In genomic region chr11:124758355-124759267, GRCh38 we compare ENCODE assay signal across 7 cellular contexts. TPM values are rescaled to one million over a fixed set of nuclear protein-coding genes. Genes with fewer than 3 reads are reported as not detected.
DNase-seq lines count a peak whose midpoint lies in the region; ATAC-seq, FAIRE-seq and TF ChIP-seq lines count a peak whose summit lies in the region.

No MANE protein-coding gene starts in this region.

- no peaks in the 10 kb centered on the region for H4K20me1 ChIP-seq in keratinocyte (ENCODE audit: control insufficient read depth, extremely low read depth, insufficient read depth, low read length)

- H3K9ac ChIP-seq in keratinocyte (ENCODE audit: control insufficient read depth, extremely low read depth, insufficient read depth, low read length), result no peak overlapping the region

- FAIRE-seq in GM12891 (lab: Jason Lieb, UNC) (peak; percentile 96), keratinocyte (lab: Jason Lieb, UNC) (no peak)

- peak overlapping the region; percentile 59 for H3K4me2 ChIP-seq in keratinocyte (ENCODE audit: control insufficient read depth, extremely low read depth, insufficient read depth, low read depth, low read length)

- DNase-seq in GM12891 (ENCODE audit: insufficient read length, low spot score) (peak; percentile 72), NCI-H1105 treated with DMSO at 0.1 percent for 48 hours (lab: John Stamatoyannopoulos, UW) (peak; percentile 61), cerebellum (ENCODE audit: low spot score) (peak; percentile 35), keratinocyte (ENCODE audit: low read depth, low spot score) (no peak)
- peak in 3 of 4 experiments; percentile 37 to 41 (median 40) for DNase-seq in activated CD4-positive, CD25-positive, alpha-beta regulatory T cell (lab: John Stamatoyannopoulos, UW)
- DNase-seq in stimulated activated CD4-positive, alpha-beta T cell treated with anti-CD3 and anti-CD28 coated beads, Interleukin-1b, Interleukin-23, amount 100 ng/mL, for 24 hours (ENCODE audit: low read depth in 4 of 4, low spot score in 1 of 4), result peak in 3 of 4 experiments; percentile 38 to 66 (median 47)

- H3K79me2 ChIP-seq in keratinocyte (ENCODE audit: control insufficient read depth, insufficient read depth, low read length), result no peaks in the 10 kb centered on the region

- H3K27me3 ChIP-seq in keratinocyte (ENCODE audit: control insufficient read depth, extremely low read depth, insufficient read depth, low read length), result peaks cover 78% of the 10 kb centered on the region

- peak; percentile 57 to 75 (median 68) for TF ChIP-seq CTCF in keratinocyte (optimal IDR thresholded peaks at IDR 0.05 in 1 of 3, IDR thresholded peaks at IDR 0.05 in 1 of 3, conservative IDR thresholded peaks at IDR 0.05 in 1 of 3; ENCODE audit: extremely low read depth in 1 of 3, insufficient read depth in 2 of 3, low read length in 3 of 3)

- H2AFZ ChIP-seq in keratinocyte (ENCODE audit: control insufficient read depth, low read length), result no peak overlapping the region

- no peaks in the 10 kb centered on the region for H3K9me1 ChIP-seq in keratinocyte (ENCODE audit: control insufficient read depth, extremely low read depth, insufficient read depth, low read length)

- peaks cover 13% of the 10 kb centered on the region for H3K4me1 ChIP-seq in keratinocyte (ENCODE audit: control insufficient read depth, extremely low read depth, insufficient read depth, low read length)

- ATAC-seq in HG02571 (IDR thresholded peaks at IDR 0.05; ENCODE audit: unreplicated experiment), result peak; percentile 47

- peak overlapping the region in 1 of 3 experiments; percentile 41 for H3K4me3 ChIP-seq in keratinocyte (ENCODE audit: control insufficient read depth in 2 of 3, extremely low read depth in 1 of 3, insufficient read depth in 2 of 3, low read depth in 1 of 3, low read length in 3 of 3)

- no peak overlapping the region for H3K27ac ChIP-seq in keratinocyte (ENCODE audit: control insufficient read depth, insufficient read depth, low read length)

- H3K9me3 ChIP-seq in keratinocyte (ENCODE audit: control insufficient read depth, low read depth, low read length), result no peaks in the 10 kb centered on the region

- no peaks in the 10 kb centered on the region for H3K36me3 ChIP-seq in keratinocyte (ENCODE audit: control insufficient read depth in 2 of 2, extremely low read depth in 1 of 2, insufficient read depth in 2 of 2, low read length in 2 of 2)

- dilution Hi-C loops in keratinocyte (cut with MboI; ENCODE audit: extremely low pct_ligation_motif_present, low sequenced_read_pairs), result no loop called here

- TF ChIP-seq POLR2A in GM12891 (IDR thresholded peaks at IDR 0.05; ENCODE audit: low read depth, low read length), result no peak

TF ChIP-seq in GM12891, 5 proteins besides CTCF, POLR2A, EP300 and RAD21:
- TF ChIP-seq SPI1 (IDR thresholded peaks at IDR 0.05; ENCODE audit: low read depth, low read length) (peak; percentile 85), POLR2AphosphoS5 (IDR thresholded peaks at IDR 0.05; ENCODE audit: low read depth, low read length) (no peak), TAF1 (IDR thresholded peaks at IDR 0.05; ENCODE audit: low read depth, low read length) (no peak), POU2F2 (IDR thresholded peaks at IDR 0.05; ENCODE audit: low read depth, low read length) (peak; percentile 21; the same call in 1 of the 2 replicates), PAX5 (IDR thresholded peaks at IDR 0.05; ENCODE audit: insufficient read depth, low read length, severe bottlenecking) (no peak)
TF ChIP-seq in GM12891: peak in this region for 2.

RNA-seq across cellular contexts. Expression of gene ESAM, which starts 3.5 kb away (rescaled TPM):
- 17.2 TPM for polyA plus RNA-seq in GM12891 (2012; ENCODE audit: low read depth, missing spikeins)
- 6.4 TPM for total RNA-seq in cerebellum
- polyA plus RNA-seq in keratinocyte, result 0.04 TPM in 2 of 3 replicates, not detected in the other
- polyA plus RNA-seq in keratinocyte (2011; ENCODE audit: low read depth), result not detected
- polyA plus RNA-seq in keratinocyte (2011; cell fraction: cytosol; rRNA removed), result not detected in 2 replicates
- polyA plus RNA-seq in keratinocyte (2011; cell fraction: nucleus; rRNA removed), result 0.25 and 0.41 TPM in 2 replicates
- polyA plus RNA-seq in keratinocyte (2012; ENCODE audit: low replicate concordance), result not detected in 2 replicates
- polyA minus RNA-seq in keratinocyte, result not detected in 3 replicates
- not detected for polyA minus RNA-seq in keratinocyte (2011; cell fraction: cytosol; rRNA and poly(A)+ RNA removed)
- polyA minus RNA-seq in keratinocyte (2011; cell fraction: nucleus; rRNA and poly(A)+ RNA removed), result 0.31 TPM in 1 of 2 replicates, not detected in the other

RNA-seq across cellular contexts. Expression of gene VSIG2, which starts 6.6 kb away (rescaled TPM):
- polyA plus RNA-seq in GM12891 (2012; ENCODE audit: low read depth, missing spikeins), result 0.13 TPM
- total RNA-seq in cerebellum, result 0.27 TPM
- polyA plus RNA-seq in keratinocyte, result 0.08 TPM in 1 of 3 replicates, not detected in the others
- polyA plus RNA-seq in keratinocyte (2011; ENCODE audit: low read depth), result not detected
- polyA plus RNA-seq in keratinocyte (2011; cell fraction: cytosol; rRNA removed), result not detected in 2 replicates
- polyA plus RNA-seq in keratinocyte (2011; cell fraction: nucleus; rRNA removed), result not detected in 2 replicates
- polyA plus RNA-seq in keratinocyte (2012; ENCODE audit: low replicate concordance), result not detected in 2 replicates
- polyA minus RNA-seq in keratinocyte, result not detected in 3 replicates
- not detected for polyA minus RNA-seq in keratinocyte (2011; cell fraction: cytosol; rRNA and poly(A)+ RNA removed)
- polyA minus RNA-seq in keratinocyte (2011; cell fraction: nucleus; rRNA and poly(A)+ RNA removed), result not detected in 2 replicates

RNA-seq across cellular contexts. Expression of gene NRGN, which starts 18.9 kb away (rescaled TPM):
- polyA plus RNA-seq in GM12891 (2012; ENCODE audit: low read depth, missing spikeins), result 1.4 TPM
- 1.00 TPM for total RNA-seq in cerebellum
- polyA plus RNA-seq in keratinocyte, result 0.37 to 3.3 TPM (median 0.97 TPM) in 3 replicates
- polyA plus RNA-seq in keratinocyte (2011; ENCODE audit: low read depth), result not detected
- polyA plus RNA-seq in keratinocyte (2011; cell fraction: cytosol; rRNA removed), result 0.50 and 0.88 TPM in 2 replicates
- polyA plus RNA-seq in keratinocyte (2011; cell fraction: nucleus; rRNA removed), result 0.22 and 1.0 TPM in 2 replicates
- polyA plus RNA-seq in keratinocyte (2012; ENCODE audit: low replicate concordance), result 4.0 TPM in 1 of 2 replicates, not detected in the other
- 0.33 to 2.0 TPM (median 0.99 TPM) in 3 replicates for polyA minus RNA-seq in keratinocyte
- polyA minus RNA-seq in keratinocyte (2011; cell fraction: cytosol; rRNA and poly(A)+ RNA removed), result not detected
- polyA minus RNA-seq in keratinocyte (2011; cell fraction: nucleus; rRNA and poly(A)+ RNA removed), result not detected in 2 replicates

RNA-seq across cellular contexts. Expression of gene MSANTD2, which starts 41.6 kb away (rescaled TPM):
- polyA plus RNA-seq in GM12891 (2012; ENCODE audit: low read depth, missing spikeins), result 2.7 TPM
- 26.4 TPM for total RNA-seq in cerebellum
- 2.9 to 6.6 TPM (median 3.6 TPM) in 3 replicates for polyA plus RNA-seq in keratinocyte
- polyA plus RNA-seq in keratinocyte (2011; ENCODE audit: low read depth), result 6.0 TPM
- polyA plus RNA-seq in keratinocyte (2011; cell fraction: cytosol; rRNA removed), result 1.2 and 2.4 TPM in 2 replicates
- 11.9 and 13.1 TPM in 2 replicates for polyA plus RNA-seq in keratinocyte (2011; cell fraction: nucleus; rRNA removed)
- 2.3 and 4.7 TPM in 2 replicates for polyA plus RNA-seq in keratinocyte (2012; ENCODE audit: low replicate concordance)
- 0.46 to 3.1 TPM (median 0.76 TPM) in 3 replicates for polyA minus RNA-seq in keratinocyte
- polyA minus RNA-seq in keratinocyte (2011; cell fraction: cytosol; rRNA and poly(A)+ RNA removed), result not detected
- polyA minus RNA-seq in keratinocyte (2011; cell fraction: nucleus; rRNA and poly(A)+ RNA removed), result 1.7 and 6.9 TPM in 2 replicates
